Comparison of ENCODE assay signal across 15 cellular contexts in genomic region chr3:32586361-32586760, GRCh38.
"Had no signal": no experiment of that assay in that cellular context is flagged by ENCODE, and none has a peak within 500 bp of the region (broad histone marks: within the 10 kb centered on the region; RNA-seq: fewer than 3 reads in every experiment).

No MANE protein-coding gene starts in this region.

- H3K4me1 Mint-ChIP-seq: activated naive CD4-positive, alpha-beta T cell treated with anti-CD3 and anti-CD28 coated beads, Interleukin-2, amount 50 U/mL, for 24 hours; central memory CD8-positive, alpha-beta T cell; mesothelial cell of epicardium had no signal

- H3K4me3 Mint-ChIP-seq: activated naive CD4-positive, alpha-beta T cell treated with anti-CD3 and anti-CD28 coated beads, Interleukin-2, amount 50 U/mL, for 24 hours; activated T-cell treated with anti-CD3 and anti-CD28 coated beads, Interleukin-2, amount 50 U/mL, for 72 hours; central memory CD8-positive, alpha-beta T cell; mesothelial cell of epicardium; nephron progenitor cell; stimulated activated naive CD8-positive, alpha-beta T cell treated with anti-CD3 and anti-CD28 coated beads, Interleukin-15, Interleukin-2, amounts not matched to agents 100 ng/mL and 50 ng/mL, for 24 hours had no signal

- DNase-seq: activated CD4-positive, alpha-beta T cell treated with anti-CD3 and anti-CD28 coated beads, Interleukin-2, amount 50 U/mL, for 4 hours; activated CD4-positive, CD25-positive, alpha-beta regulatory T cell treated with anti-CD3 and anti-CD28 coated beads, Interleukin-2, amount 50 U/mL, for 72 hours; activated gamma-delta T cell; activated T-cell treated with anti-CD3 and anti-CD28 coated beads, Interleukin-2, amount 50 U/mL, for 72 hours; colonic mucosa; foreskin keratinocyte; nephron progenitor cell; occipital lobe; stimulated activated CD4-positive, alpha-beta T cell treated with anti-CD3 and anti-CD28 coated beads, Interleukin-12 subunit alpha, Interleukin-12 subunit beta, amount 100 ng/mL, for 4 hours; stimulated activated CD4-positive, alpha-beta T cell treated with anti-CD3 and anti-CD28 coated beads, Interleukin-2, amount 100 ng/mL, for 24 hours had no signal

- H3K9me3 Mint-ChIP-seq: activated naive CD4-positive, alpha-beta T cell treated with anti-CD3 and anti-CD28 coated beads, Interleukin-2, amount 50 U/mL, for 24 hours; activated T-cell treated with anti-CD3 and anti-CD28 coated beads, Interleukin-2, amount 50 U/mL, for 72 hours; central memory CD8-positive, alpha-beta T cell; mesothelial cell of epicardium; nephron progenitor cell; stimulated activated naive CD8-positive, alpha-beta T cell treated with anti-CD3 and anti-CD28 coated beads, Interleukin-15, Interleukin-2, amounts not matched to agents 100 ng/mL and 50 ng/mL, for 24 hours had no signal

- H3K36me3 Mint-ChIP-seq: activated naive CD4-positive, alpha-beta T cell treated with anti-CD3 and anti-CD28 coated beads, Interleukin-2, amount 50 U/mL, for 24 hours; mesothelial cell of epicardium had no signal

- H3K27ac Mint-ChIP-seq: activated naive CD4-positive, alpha-beta T cell treated with anti-CD3 and anti-CD28 coated beads, Interleukin-2, amount 50 U/mL, for 24 hours; activated T-cell treated with anti-CD3 and anti-CD28 coated beads, Interleukin-2, amount 50 U/mL, for 72 hours; mesothelial cell of epicardium; nephron progenitor cell; progenitor cell of endocrine pancreas; stimulated activated naive CD8-positive, alpha-beta T cell treated with anti-CD3 and anti-CD28 coated beads, Interleukin-15, Interleukin-2, amounts not matched to agents 100 ng/mL and 50 ng/mL, for 24 hours had no signal

- H3K27me3 Mint-ChIP-seq: activated naive CD4-positive, alpha-beta T cell treated with anti-CD3 and anti-CD28 coated beads, Interleukin-2, amount 50 U/mL, for 24 hours; central memory CD8-positive, alpha-beta T cell; stimulated activated naive CD8-positive, alpha-beta T cell treated with anti-CD3 and anti-CD28 coated beads, Interleukin-15, Interleukin-2, amounts not matched to agents 100 ng/mL and 50 ng/mL, for 24 hours had no signal
